In the genomic region with DNA sequence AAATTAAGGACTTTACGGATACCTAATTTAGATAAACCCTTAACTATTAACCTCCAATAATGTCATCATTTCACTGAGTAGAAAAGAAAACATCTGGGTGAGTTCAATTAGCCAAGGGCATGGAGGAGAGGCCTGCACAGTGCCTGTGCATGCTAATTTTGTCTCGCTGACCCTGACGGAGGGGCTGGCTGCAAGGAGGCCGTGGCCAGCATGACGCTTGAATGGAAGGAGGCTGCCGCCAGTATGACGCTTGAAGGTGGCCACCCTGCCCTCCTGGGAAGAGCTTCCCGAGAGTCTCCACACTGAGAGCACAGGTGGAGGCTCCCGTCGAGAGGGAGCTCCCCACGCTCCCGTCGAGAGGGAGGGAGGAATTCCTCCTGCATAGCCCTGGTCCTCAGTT, we compare ENCODE assay signal across 21 cellular contexts.
DNase-seq lines count a peak whose midpoint lies in the region; ATAC-seq and TF ChIP-seq lines count a peak whose summit lies in the region.
"Had no signal": no experiment of that assay in that cellular context is flagged by ENCODE, and none has a peak within 500 bp of the region (broad histone marks: within the 10 kb centered on the region; RNA-seq: fewer than 3 reads in every experiment).

No MANE protein-coding gene starts in this region.

- peaks cover 0 to 4% of the 10 kb centered on the region in 2 donors for H3K9me3 ChIP-seq in right atrium auricular region
- no peaks in the 10 kb centered on the region for H3K9me3 ChIP-seq in upper lobe of right lung
- H3K9me3 ChIP-seq: A549, HAP-1 had no signal

- peaks cover 11% of the 10 kb centered on the region for H3K9me3 Mint-ChIP-seq in type B pancreatic cell
- H3K9me3 Mint-ChIP-seq: GM23338 had no signal

- H3K4me3 ChIP-seq in right atrium auricular region (no peak overlapping the region), upper lobe of right lung (no peak overlapping the region)
- H3K4me3 ChIP-seq: A549, GM23338, HAP-1 had no signal

- H3K27me3 Mint-ChIP-seq in type B pancreatic cell: peaks cover 3% of the 10 kb centered on the region

- H3K27me3 ChIP-seq in right atrium auricular region: no peaks in the 10 kb centered on the region
- no peaks in the 10 kb centered on the region for H3K27me3 ChIP-seq in upper lobe of right lung

- ATAC-seq in left ventricle myocardium superior (no peak), SK-N-SH treated with all-trans-retinoic acid at 6 μM for 48 hours (no peak), upper lobe of right lung (no peak)
- ATAC-seq: A549, GM23338 had no signal

- H3K4me1 ChIP-seq in right atrium auricular region (no peaks in the 10 kb centered on the region), upper lobe of right lung (no peaks in the 10 kb centered on the region)
- H3K4me1 ChIP-seq: A549, HAP-1 had no signal

- H3K36me3 ChIP-seq in right atrium auricular region (no peaks in the 10 kb centered on the region), upper lobe of right lung (no peaks in the 10 kb centered on the region)
- H3K36me3 ChIP-seq: HAP-1 had no signal

- no peak overlapping the region for H3K27ac ChIP-seq in right atrium auricular region
- H3K27ac ChIP-seq in upper lobe of right lung: no peak overlapping the region
- H3K27ac ChIP-seq: A549 had no signal

- H3K4me3 Mint-ChIP-seq in type B pancreatic cell: no peak overlapping the region
- H3K4me3 Mint-ChIP-seq: CD14-positive monocyte; CD4-positive, alpha-beta T cell; CD8-positive, alpha-beta memory T cell; GM23338; HFFc6 had no signal

- H3K4me1 Mint-ChIP-seq in type B pancreatic cell (ENCODE audit: unreplicated experiment): peaks cover 5% of the 10 kb centered on the region
- H3K4me1 Mint-ChIP-seq: CD14-positive monocyte; CD8-positive, alpha-beta memory T cell had no signal

- H3K36me3 Mint-ChIP-seq in type B pancreatic cell: peaks cover 4% of the 10 kb centered on the region
- H3K36me3 Mint-ChIP-seq: CD14-positive monocyte had no signal

- H3K27ac Mint-ChIP-seq in type B pancreatic cell: no peak overlapping the region
- H3K27ac Mint-ChIP-seq: CD14-positive monocyte; CD4-positive, alpha-beta T cell; CD8-positive, alpha-beta memory T cell; HFFc6 had no signal

- DNase-seq in right atrium auricular region (ENCODE audit: low spot score) (peak; percentile 16), left ventricle myocardium superior (no peak), left kidney (ENCODE audit: low read depth, low spot score) (peak; percentile 45), upper lobe of right lung (peak; percentile 36), NOMO-1 (lab: John Stamatoyannopoulos, UW; ENCODE audit: unreplicated experiment in 2 of 2) (no peak), type B pancreatic cell (ENCODE audit: extremely low spot score, unreplicated experiment) (no peak)
- no peak for DNase-seq in activated CD8-positive, alpha-beta memory T cell treated with anti-CD3 and anti-CD28 coated beads, Interleukin-2, amount 50 U/mL, for 48 hours
- DNase-seq: 8988T; ACHN; CD4-positive, alpha-beta T cell; CD8-positive, alpha-beta memory T cell; DMS 273 treated with DMSO at 0.1 percent for 48 hours; DMS53; DMS79 treated with DMSO at 0.1 percent for 48 hours; GF-D8; HFFc6 had no signal

- intact Hi-C loops in left ventricle myocardium superior (cut with micrococcal nuclease) (no loop called here), upper lobe of right lung (cut with DNase I) (no loop called here)

- TF ChIP-seq CTCF in right atrium auricular region (IDR thresholded peaks at IDR 0.05) (no peak), upper lobe of right lung (IDR thresholded peaks at IDR 0.05) (no peak), type B pancreatic cell (conservative IDR thresholded peaks at IDR 0.05) (no peak)

TF ChIP-seq in SK-N-SH treated with all-trans-retinoic acid at 6 μM for 48 hours, 23 proteins besides CTCF, POLR2A, EP300 and RAD21:
- TF ChIP-seq ZFP30 (CRISPR knock-in tag; IDR thresholded peaks at IDR 0.05): no peak
- TF ChIP-seq TCF4 (CRISPR knock-in tag; IDR thresholded peaks at IDR 0.05; ENCODE audit: borderline replicate concordance): 0 out of 2 replicates have a peak, but pooled peaks have one; percentile 37

Comparison
In these comparisons a context has a peak if more than half of its experiments do, and no peak if none do; other contexts are left out.
1. DNase-seq: peak in right atrium auricular region (single experiment), left kidney (single experiment) and upper lobe of right lung (single experiment); none in left ventricle myocardium superior (single experiment), NOMO-1 (0 of 2), activated CD8-positive, alpha-beta memory T cell treated with anti-CD3 and anti-CD28 coated beads, Interleukin-2, amount 50 U/mL, for 48 hours (single experiment) and type B pancreatic cell (single experiment).